ENCODE assay signal across 1 cellular context in the genomic region with DNA sequence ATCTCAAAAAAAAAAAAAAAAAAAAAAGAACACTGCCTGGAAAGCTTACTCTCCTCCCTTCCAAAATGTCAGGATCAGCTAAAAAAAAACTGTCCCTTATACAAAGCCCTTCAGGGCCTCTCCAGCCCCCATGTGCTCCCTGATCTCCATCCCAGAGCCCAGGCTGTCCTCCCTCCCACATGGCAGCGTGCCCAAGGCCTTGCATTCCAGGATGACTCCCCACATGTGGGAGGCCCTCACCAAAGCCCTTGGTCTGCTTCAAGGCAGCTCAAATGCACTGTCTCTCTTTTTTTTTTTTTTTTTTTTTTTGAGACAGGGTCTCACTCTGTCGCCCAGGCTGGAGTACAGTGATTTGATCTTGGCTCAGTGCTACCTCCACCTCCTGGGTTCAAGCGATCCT.
TF ChIP-seq lines count a peak whose summit lies in the region.

No MANE protein-coding gene starts in this region.

TF ChIP-seq in HEK293T, 16 proteins besides CTCF, POLR2A, EP300 and RAD21 (continued from another document):
- TF ChIP-seq FOXK2 (IDR thresholded peaks at IDR 0.05): no peak
- TF ChIP-seq NFRKB (IDR thresholded peaks at IDR 0.05): no peak
TF ChIP-seq in HEK293T: peak in this region for 0.
